8 cellular contexts compared by ENCODE assay signal in the genomic region with DNA sequence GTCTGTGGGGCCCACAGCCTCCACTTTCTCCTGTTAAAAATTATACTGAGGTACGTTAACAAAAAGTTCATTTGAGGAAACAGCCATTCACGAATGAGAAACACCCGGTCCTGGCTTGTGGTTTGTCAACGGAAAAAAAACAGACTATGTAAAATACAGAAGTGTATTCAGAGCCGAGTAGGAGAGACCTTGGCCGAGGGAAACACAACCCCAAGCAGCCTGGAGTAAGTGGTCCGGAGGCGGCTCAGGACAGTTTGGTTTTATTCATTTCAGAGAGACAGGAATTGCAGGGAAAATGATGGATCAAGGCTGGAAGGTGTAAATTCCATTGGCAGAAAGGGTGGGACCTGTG. TPM values are rescaled to one million over a fixed set of nuclear protein-coding genes. Genes with fewer than 3 reads are reported as not detected.
A peak's percentile ranks its signal among the peaks of the same experiment; 100 is the strongest.
DNase-seq lines count a peak whose midpoint lies in the region; FAIRE-seq and TF ChIP-seq lines count a peak whose summit lies in the region.

No MANE protein-coding gene starts in this region.

- no peaks in the 10 kb centered on the region for H3K36me3 ChIP-seq in HUES64 (ENCODE audit: insufficient read depth, low read length)

- peaks cover 19% of the 10 kb centered on the region for H3K9me3 ChIP-seq in HUES64 (ENCODE audit: insufficient read depth, low read depth, low read length)

- H3K27me3 ChIP-seq in HUES64 (ENCODE audit: insufficient read depth, low read length): peaks cover 6% of the 10 kb centered on the region; the same call in 1 of the 2 replicates

- H3K4me1 ChIP-seq in HUES64 (ENCODE audit: insufficient read depth, low read length): no peaks in the 10 kb centered on the region

- H3K27me3 Mint-ChIP-seq in type B pancreatic cell: no peaks in the 10 kb centered on the region

- H3K36me3 Mint-ChIP-seq in type B pancreatic cell: no peaks in the 10 kb centered on the region

- peak; percentile 5 for DNase-seq in GM12891 (ENCODE audit: insufficient read length, low spot score)
- DNase-seq in astrocyte of the spinal cord (ENCODE audit: low read depth, low spot score): no peak
- peak; percentile 28 for DNase-seq in medulla oblongata (ENCODE audit: extremely low spot score)
- no peak for DNase-seq in type B pancreatic cell (ENCODE audit: extremely low spot score, unreplicated experiment)
- no peak for DNase-seq in NCI-H2227 treated with DMSO at 0.1 percent for 48 hours (lab: John Stamatoyannopoulos, UW)
- no peak for DNase-seq in A172 (ENCODE audit: low spot score)
- DNase-seq in NCI-H69 (lab: John Stamatoyannopoulos, UW): no peak

- no peak for TF ChIP-seq POLR2A in GM12891 (IDR thresholded peaks at IDR 0.05; ENCODE audit: low read depth, low read length)

- peaks cover 5% of the 10 kb centered on the region for H3K9me3 Mint-ChIP-seq in type B pancreatic cell

- H3K4me3 ChIP-seq in HUES64 (ENCODE audit: low read length) (peak overlapping the region; percentile 54), astrocyte of the spinal cord (ENCODE audit: low read depth, low read length) (peak overlapping the region; percentile 56)

- no peak overlapping the region for H3K27ac Mint-ChIP-seq in type B pancreatic cell

- in situ Hi-C loops in astrocyte of the spinal cord (cut with HindIII; ENCODE audit: low sequenced_read_pairs): no loop called here

- FAIRE-seq in GM12891 (lab: Jason Lieb, UNC): no peak

- no peaks in the 10 kb centered on the region for H3K4me1 Mint-ChIP-seq in type B pancreatic cell (ENCODE audit: unreplicated experiment)

- no peak overlapping the region for H3K27ac ChIP-seq in HUES64 (ENCODE audit: low read depth, low read length)

- 92% methylated on average over 8 of the region's 8 CpGs for WGBS in HUES64

- H3K9ac ChIP-seq in HUES64 (ENCODE audit: low read depth, low read length): no peak overlapping the region

- H3K4me3 Mint-ChIP-seq in type B pancreatic cell: peak overlapping the region; percentile 67

- TF ChIP-seq CTCF in astrocyte of the spinal cord (IDR thresholded peaks at IDR 0.05; ENCODE audit: low read depth, low read length) (no peak), type B pancreatic cell (conservative IDR thresholded peaks at IDR 0.05) (no peak)

TF ChIP-seq in GM12891, 5 proteins besides CTCF, POLR2A, EP300 and RAD21:
- TF ChIP-seq SPI1 (IDR thresholded peaks at IDR 0.05; ENCODE audit: low read depth, low read length) (peak; percentile 28; the same call in 1 of the 2 replicates), PAX5 (IDR thresholded peaks at IDR 0.05; ENCODE audit: insufficient read depth, low read length, severe bottlenecking) (no peak)

RNA-seq across cellular contexts. Expression of gene ZNF439, which starts 0.7 kb away (rescaled TPM):
- polyA plus RNA-seq in GM12891 (2012; ENCODE audit: low read depth, missing spikeins): 2.2 TPM
- polyA plus RNA-seq in HUES64 (2013, experiment 1 of 2): 1.8 TPM
- polyA plus RNA-seq in HUES64 (2013, experiment 2 of 2): 3.0 TPM
- 2.1 and 2.5 TPM in 2 replicates for total RNA-seq in type B pancreatic cell (ENCODE audit: low replicate concordance)
- total RNA-seq in A172 (2014; rRNA removed; shearing (Covaris generic)): 0.14 TPM in 1 of 2 replicates, not detected in the other

RNA-seq across cellular contexts. Expression of gene ZNF440, which starts 35.2 kb away (rescaled TPM):
- polyA plus RNA-seq in GM12891 (2012; ENCODE audit: low read depth, missing spikeins): 3.4 TPM
- polyA plus RNA-seq in HUES64 (2013, experiment 1 of 2): 4.2 TPM
- 6.0 TPM for polyA plus RNA-seq in HUES64 (2013, experiment 2 of 2)
- total RNA-seq in type B pancreatic cell (ENCODE audit: low replicate concordance): 20.7 and 25.5 TPM in 2 replicates
- 8.6 and 13.4 TPM in 2 replicates for total RNA-seq in A172 (2014; rRNA removed; shearing (Covaris generic))

RNA-seq across cellular contexts. Expression of gene ZNF69, which starts 38.3 kb away (rescaled TPM):
- 0.35 TPM for polyA plus RNA-seq in GM12891 (2012; ENCODE audit: low read depth, missing spikeins)
- 14.3 TPM for polyA plus RNA-seq in HUES64 (2013, experiment 1 of 2)
- polyA plus RNA-seq in HUES64 (2013, experiment 2 of 2): 15.8 TPM
- 18.6 and 20.1 TPM in 2 replicates for total RNA-seq in type B pancreatic cell (ENCODE audit: low replicate concordance)
- not detected in 2 replicates for total RNA-seq in A172 (2014; rRNA removed; shearing (Covaris generic))

RNA-seq across cellular contexts. Expression of gene ZNF491, which starts 50.9 kb away (rescaled TPM):
- polyA plus RNA-seq in GM12891 (2012; ENCODE audit: low read depth, missing spikeins): 0.27 TPM
- 0.50 TPM for polyA plus RNA-seq in HUES64 (2013, experiment 1 of 2)
- polyA plus RNA-seq in HUES64 (2013, experiment 2 of 2): 0.44 TPM
- 3.7 and 8.8 TPM in 2 replicates for total RNA-seq in type B pancreatic cell (ENCODE audit: low replicate concordance)
- not detected in 2 replicates for total RNA-seq in A172 (2014; rRNA removed; shearing (Covaris generic))

Comparison
In these comparisons a context has a peak if more than half of its experiments do, and no peak if none do; other contexts are left out.
1. DNase-seq: peak in GM12891 (single experiment) and medulla oblongata (single experiment); none in astrocyte of the spinal cord (single experiment), type B pancreatic cell (single experiment), NCI-H2227 treated with DMSO at 0.1 percent for 48 hours (single experiment), A172 (single experiment) and NCI-H69 (single experiment).
2. RNA of gene ZNF69, which starts 38.3 kb away (total RNA-seq): 18.6 to 20.1 TPM in type B pancreatic cell; not detected in A172; every median in the first group is over 10 times any median in the second.